ENCODE assay signal across 8 cellular contexts in genomic region chr2:97267411-97268074, GRCh38.
DNase-seq lines count a peak whose midpoint lies in the region; ATAC-seq and TF ChIP-seq lines count a peak whose summit lies in the region.
"Had no signal": no experiment of that assay in that cellular context is flagged by ENCODE, and none has a peak within 500 bp of the region (broad histone marks: within the 10 kb centered on the region; RNA-seq: fewer than 3 reads in every experiment).

No MANE protein-coding gene starts in this region.

- H3K27me3 ChIP-seq in HCT116 (ENCODE audit: insufficient read depth, low read length) (no peaks in the 10 kb centered on the region), WERI-Rb-1 (ENCODE audit: insufficient read depth, low read depth, severe bottlenecking) (no peaks in the 10 kb centered on the region), right atrium auricular region (no peaks in the 10 kb centered on the region), mesenchymal stem cell (ENCODE audit: control insufficient read depth in 1 of 2, insufficient read depth in 1 of 2, low read length in 2 of 2) (no peaks in the 10 kb centered on the region)

- DNase-seq in HCT116 (ENCODE audit: low read depth, low spot score) (no peak), WERI-Rb-1 (peak; percentile 7), right atrium auricular region (ENCODE audit: low spot score) (peak; percentile 59), mesenchymal stem cell (no peak), AG08396 (ENCODE audit: low spot score) (no peak)
- DNase-seq in stimulated activated naive CD8-positive, alpha-beta T cell treated with anti-CD3 and anti-CD28 coated beads, Interleukin-15, Interleukin-2, amounts not matched to agents 100 U/mL and 50 U/mL, for 24 hours = no peak

- no peak overlapping the region for H3K9ac ChIP-seq in HCT116 (ENCODE audit: low read length)
- H3K9ac ChIP-seq in mesenchymal stem cell (ENCODE audit: low read length) = no peak overlapping the region

- H2BK120ac ChIP-seq in mesenchymal stem cell (ENCODE audit: low read depth, low read length) = no peak overlapping the region

- POLR2A ChIA-PET in HCT116 (lab: Charles Lee) = no interaction called here

- H3K18ac ChIP-seq in mesenchymal stem cell (ENCODE audit: low read depth in 1 of 2, low read length in 2 of 2) = no peak overlapping the region

- H4K20me1 ChIP-seq in HCT116 (ENCODE audit: insufficient read depth) = no peaks in the 10 kb centered on the region

- 98% methylated on average over 10 of the region's 10 CpGs for WGBS in mesenchymal stem cell

- BruUV-seq in HCT116 (replicated peaks; lab: Mats Ljungman, UMichigan) = no TSS peak

- no peaks in the 10 kb centered on the region for H3K79me1 ChIP-seq in mesenchymal stem cell (replicated peaks; ENCODE audit: low read length, poor library complexity, severe bottlenecking)

- no peak overlapping the region for H3K4ac ChIP-seq in mesenchymal stem cell (ENCODE audit: low read depth in 1 of 2, low read length in 2 of 2)

- no peak overlapping the region for H2BK5ac ChIP-seq in mesenchymal stem cell (ENCODE audit: low read depth, low read length, poor library complexity, severe bottlenecking)

- H3K9me2 ChIP-seq in HCT116 (ENCODE audit: insufficient read depth) = no peaks in the 10 kb centered on the region

- H3K27ac ChIP-seq in HCT116 (ENCODE audit: low read depth, low read length) (no peak overlapping the region), WERI-Rb-1 (no peak overlapping the region), right atrium auricular region (no peak overlapping the region), mesenchymal stem cell (ENCODE audit: low read length, poor library complexity, severe bottlenecking) (no peak overlapping the region)

- no peak overlapping the region for H2AFZ ChIP-seq in HCT116 (ENCODE audit: low read depth, low read length, poor library complexity, severe bottlenecking)
- no peak overlapping the region for H2AFZ ChIP-seq in mesenchymal stem cell (ENCODE audit: low read depth, low read length)

- H3K4me3 ChIP-seq in HCT116 (replicated peaks in 1 of 2; ENCODE audit: low read depth in 1 of 2, low read length in 2 of 2) (no peak overlapping the region), WERI-Rb-1 (ENCODE audit: low read depth, low read length) (no peak overlapping the region), right atrium auricular region (no peak overlapping the region), mesenchymal stem cell (ENCODE audit: insufficient read depth in 1 of 2, low read depth in 1 of 2, low read length in 2 of 2) (no peak overlapping the region)

- no peaks in the 10 kb centered on the region for H3K36me3 ChIP-seq in HCT116 (ENCODE audit: control insufficient read depth in 1 of 2, insufficient read depth in 2 of 2, low read length in 2 of 2)
- no peaks in the 10 kb centered on the region for H3K36me3 ChIP-seq in WERI-Rb-1
- H3K36me3 ChIP-seq in right atrium auricular region = no peaks in the 10 kb centered on the region
- H3K36me3 ChIP-seq in mesenchymal stem cell (ENCODE audit: control insufficient read depth in 1 of 2, insufficient read depth in 2 of 2, low read depth in 1 of 2, low read length in 2 of 2) = peaks cover 0 to 8% of the 10 kb centered on the region in 2 experiments

- no peak overlapping the region for H2AK5ac ChIP-seq in mesenchymal stem cell (ENCODE audit: low read length, severe bottlenecking)

- RAD21 ChIA-PET in HCT116 (lab: Charles Lee; ENCODE audit: low non-redundant PET in 1 of 2, low total read pairs in 2 of 2, uncharacterized antibody in 2 of 2, unreplicated experiment in 2 of 2) = no interaction called here

- CTCF ChIA-PET in HCT116 (lab: Charles Lee) = no interaction called here

- H3K79me2 ChIP-seq in HCT116 (ENCODE audit: insufficient read depth, low read length) = no peaks in the 10 kb centered on the region

- H3K9me3 ChIP-seq in HCT116 (ENCODE audit: control insufficient read depth in 1 of 2, insufficient read depth in 1 of 2, low read depth in 1 of 2, low read length in 2 of 2) (no peaks in the 10 kb centered on the region), WERI-Rb-1 (ENCODE audit: severe bottlenecking) (no peaks in the 10 kb centered on the region), right atrium auricular region (no peaks in the 10 kb centered on the region), mesenchymal stem cell (ENCODE audit: control insufficient read depth, low read length) (no peaks in the 10 kb centered on the region)

- H4K8ac ChIP-seq in mesenchymal stem cell (ENCODE audit: low read length) = no peak overlapping the region

- no peak for TF ChIP-seq RAD21 in HCT116 (IDR thresholded peaks at IDR 0.05; ENCODE audit: low read depth)

- no peak overlapping the region for H3K4me2 ChIP-seq in HCT116 (ENCODE audit: low read length)
- H3K4me2 ChIP-seq in mesenchymal stem cell (ENCODE audit: low read length, poor library complexity, severe bottlenecking) = no peak overlapping the region

- no peak overlapping the region for H2BK12ac ChIP-seq in mesenchymal stem cell (ENCODE audit: low read length in 2 of 2)

- TF ChIP-seq CTCF in HCT116 (IDR thresholded peaks at IDR 0.05 in 2 of 3, conservative IDR thresholded peaks at IDR 0.05 in 1 of 3; ENCODE audit: borderline replicate concordance in 1 of 3, insufficient read depth in 1 of 3, low read depth in 2 of 3, low read length in 2 of 3) = no peak
- TF ChIP-seq CTCF in WERI-Rb-1 (IDR thresholded peaks at IDR 0.05; ENCODE audit: low read depth, low read length) = no peak
- no peak for TF ChIP-seq CTCF in right atrium auricular region (IDR thresholded peaks at IDR 0.05)

- H3K23ac ChIP-seq in mesenchymal stem cell (ENCODE audit: low read length in 2 of 2) = no peak overlapping the region

- H3K4me1 ChIP-seq in HCT116 (ENCODE audit: control insufficient read depth in 1 of 2, insufficient read depth in 2 of 2, low read length in 2 of 2) = no peaks in the 10 kb centered on the region
- H3K4me1 ChIP-seq in right atrium auricular region = no peaks in the 10 kb centered on the region
- H3K4me1 ChIP-seq in mesenchymal stem cell (ENCODE audit: control insufficient read depth, insufficient read depth, low read depth, low read length) = no peaks in the 10 kb centered on the region

- H2BK15ac ChIP-seq in mesenchymal stem cell (ENCODE audit: low read depth, poor library complexity, severe bottlenecking) = no peak overlapping the region

- intact Hi-C loops in HCT116 (cut with micrococcal nuclease) = no loop called here

- no peak overlapping the region for H3K14ac ChIP-seq in mesenchymal stem cell (ENCODE audit: low read length in 2 of 2)

- H4K91ac ChIP-seq in mesenchymal stem cell (ENCODE audit: low read length) = no peak overlapping the region

- TF ChIP-seq POLR2A in HCT116 (IDR thresholded peaks at IDR 0.05; ENCODE audit: borderline replicate concordance, extremely low read depth, insufficient read depth, insufficient read length) = no peak

- ATAC-seq in HCT116 (0 out of 2 replicates have a peak, but pooled peaks have one; percentile 25), GM18511 (IDR thresholded peaks at IDR 0.05; ENCODE audit: unreplicated experiment) (no peak)
- peak; percentile 26 for ATAC-seq in stimulated activated naive CD8-positive, alpha-beta T cell treated with anti-CD3 and anti-CD28 coated beads, Interleukin-15, Interleukin-2, amounts not matched to agents 100 U/mL and 50 U/mL, for 24 hours
- ATAC-seq: T-helper 17 cell had no signal

TF ChIP-seq in HCT116, 20 proteins besides CTCF, POLR2A, EP300 and RAD21 (continues in another document):
- TF ChIP-seq, protein P1, sequence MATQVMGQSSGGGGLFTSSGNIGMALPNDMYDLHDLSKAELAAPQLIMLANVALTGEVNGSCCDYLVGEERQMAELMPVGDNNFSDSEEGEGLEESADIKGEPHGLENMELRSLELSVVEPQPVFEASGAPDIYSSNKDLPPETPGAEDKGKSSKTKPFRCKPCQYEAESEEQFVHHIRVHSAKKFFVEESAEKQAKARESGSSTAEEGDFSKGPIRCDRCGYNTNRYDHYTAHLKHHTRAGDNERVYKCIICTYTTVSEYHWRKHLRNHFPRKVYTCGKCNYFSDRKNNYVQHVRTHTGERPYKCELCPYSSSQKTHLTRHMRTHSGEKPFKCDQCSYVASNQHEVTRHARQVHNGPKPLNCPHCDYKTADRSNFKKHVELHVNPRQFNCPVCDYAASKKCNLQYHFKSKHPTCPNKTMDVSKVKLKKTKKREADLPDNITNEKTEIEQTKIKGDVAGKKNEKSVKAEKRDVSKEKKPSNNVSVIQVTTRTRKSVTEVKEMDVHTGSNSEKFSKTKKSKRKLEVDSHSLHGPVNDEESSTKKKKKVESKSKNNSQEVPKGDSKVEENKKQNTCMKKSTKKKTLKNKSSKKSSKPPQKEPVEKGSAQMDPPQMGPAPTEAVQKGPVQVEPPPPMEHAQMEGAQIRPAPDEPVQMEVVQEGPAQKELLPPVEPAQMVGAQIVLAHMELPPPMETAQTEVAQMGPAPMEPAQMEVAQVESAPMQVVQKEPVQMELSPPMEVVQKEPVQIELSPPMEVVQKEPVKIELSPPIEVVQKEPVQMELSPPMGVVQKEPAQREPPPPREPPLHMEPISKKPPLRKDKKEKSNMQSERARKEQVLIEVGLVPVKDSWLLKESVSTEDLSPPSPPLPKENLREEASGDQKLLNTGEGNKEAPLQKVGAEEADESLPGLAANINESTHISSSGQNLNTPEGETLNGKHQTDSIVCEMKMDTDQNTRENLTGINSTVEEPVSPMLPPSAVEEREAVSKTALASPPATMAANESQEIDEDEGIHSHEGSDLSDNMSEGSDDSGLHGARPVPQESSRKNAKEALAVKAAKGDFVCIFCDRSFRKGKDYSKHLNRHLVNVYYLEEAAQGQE (IDR thresholded peaks at IDR 0.05; ENCODE audit: low read depth) = no peak
- TF ChIP-seq EZH2 (IDR thresholded peaks at IDR 0.05) (no peak), ZBTB33 (IDR thresholded peaks at IDR 0.05; ENCODE audit: extremely low read depth, insufficient replicate concordance, low read length) (no peak), FOSL1 (IDR thresholded peaks at IDR 0.05; ENCODE audit: low read depth) (no peak), SIN3A (IDR thresholded peaks at IDR 0.05; ENCODE audit: low read depth) (no peak), ELF1 (IDR thresholded peaks at IDR 0.05; ENCODE audit: borderline replicate concordance, low read depth) (no peak), SP1 (IDR thresholded peaks at IDR 0.05; ENCODE audit: low read depth) (no peak)

Comparison
In these comparisons a context has a peak if more than half of its experiments do, and no peak if none do; other contexts are left out.
1. DNase-seq: peak in WERI-Rb-1 (single experiment) and right atrium auricular region (single experiment); none in HCT116 (single experiment), stimulated activated naive CD8-positive, alpha-beta T cell treated with anti-CD3 and anti-CD28 coated beads, Interleukin-15, Interleukin-2, amounts not matched to agents 100 U/mL and 50 U/mL, for 24 hours (single experiment), mesenchymal stem cell (single experiment) and AG08396 (single experiment).